1 cellular context compared by ENCODE assay signal in genomic region chr7:138257459-138258193, GRCh38.
TF ChIP-seq lines count a peak whose summit lies in the region.

No MANE protein-coding gene starts in this region.

TF ChIP-seq in H1, 55 proteins besides CTCF, POLR2A, EP300 and RAD21 (continued from another document):
- no peak for TF ChIP-seq RBBP5 (IDR thresholded peaks at IDR 0.05; ENCODE audit: borderline replicate concordance, low read depth, low read length)
TF ChIP-seq in H1: peak in this region for 0.
